8 cellular contexts compared by ENCODE assay signal in the genomic region with DNA sequence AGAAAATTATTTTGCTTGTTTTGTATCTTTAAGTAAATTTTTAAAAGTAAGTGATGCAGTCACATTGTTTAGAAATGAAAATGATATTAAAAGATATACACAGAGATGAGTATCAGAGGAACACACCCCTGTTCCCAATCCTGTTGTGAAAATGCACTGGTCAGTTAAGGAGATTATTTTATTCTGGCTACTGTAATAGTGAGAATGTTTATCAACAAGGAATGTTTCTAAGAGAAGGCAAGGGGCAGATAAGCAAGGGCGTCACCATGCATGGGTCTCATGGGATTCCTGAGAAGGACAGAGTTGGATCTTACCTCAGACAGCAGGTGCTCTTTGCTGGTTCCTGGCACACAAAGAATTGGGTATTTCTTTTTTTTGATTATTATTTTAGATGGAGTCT.
"Had no signal": no experiment of that assay in that cellular context is flagged by ENCODE, and none has a peak within 500 bp of the region (broad histone marks: within the 10 kb centered on the region; RNA-seq: fewer than 3 reads in every experiment).

No MANE protein-coding gene starts in this region.

- FAIRE-seq: G401.6, GM12878, GM12891, GM12892, GM18507, GM19239 had no signal

- H3K4me3 ChIP-seq: GM12878 had no signal

- ATAC-seq: GM12878 had no signal

- DNase-seq: GDM1, GF-D8 had no signal
